22 cellular contexts compared by ENCODE assay signal in the genomic region with DNA sequence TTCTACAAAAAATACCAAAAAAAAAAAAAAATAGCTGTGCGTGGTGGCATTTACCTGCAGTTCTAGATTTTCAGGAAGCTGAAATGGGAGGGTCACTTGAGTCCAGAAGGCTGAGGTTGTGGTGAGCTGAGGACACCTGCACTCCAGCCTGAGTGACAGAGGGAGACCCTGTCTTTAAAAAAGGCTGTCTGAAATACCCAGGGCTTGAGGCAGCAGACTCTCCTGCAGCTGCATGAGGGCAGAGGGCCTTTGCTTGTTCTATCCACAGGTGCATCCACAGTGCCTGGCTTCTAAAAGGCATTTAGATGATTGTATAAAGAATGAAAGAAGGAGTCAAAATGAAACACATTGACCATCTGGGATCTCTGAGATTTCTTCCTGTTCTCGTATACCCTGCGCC.
A peak's percentile ranks its signal among the peaks of the same experiment; 100 is the strongest.
DNase-seq lines count a peak whose midpoint lies in the region; ATAC-seq and TF ChIP-seq lines count a peak whose summit lies in the region.
"Had no signal": no experiment of that assay in that cellular context is flagged by ENCODE, and none has a peak within 500 bp of the region (broad histone marks: within the 10 kb centered on the region; RNA-seq: fewer than 3 reads in every experiment).

No MANE protein-coding gene starts in this region.

- H3K27ac ChIP-seq in CD4-positive, alpha-beta memory T cell (ENCODE audit: low read depth, low read length): no peak overlapping the region
- H3K27ac ChIP-seq: dorsolateral prefrontal cortex, psoas muscle, sigmoid colon had no signal

- peaks cover 12% of the 10 kb centered on the region for H3K36me3 ChIP-seq in CD4-positive, alpha-beta memory T cell (ENCODE audit: insufficient read depth, low read length)

- no peak overlapping the region for H3K4me3 ChIP-seq in CD4-positive, alpha-beta memory T cell (ENCODE audit: low read length in 2 of 2)
- H3K4me3 ChIP-seq: dorsolateral prefrontal cortex, psoas muscle, sigmoid colon had no signal

- POLR2A ChIA-PET in CD4-positive, alpha-beta memory T cell (lab: Charles Lee; ENCODE audit: partially characterized antibody): no interaction called here
- POLR2A ChIA-PET in T-cell (lab: Charles Lee): interaction anchor here (0.6 kb wide), 3 partner anchors 12 to 900 kb away, joined by 3 to 10 read pairs (median 4); no protein-coding TSS in a partner anchor

- H3K27ac Mint-ChIP-seq in CD4-positive, alpha-beta memory T cell: peak overlapping the region in 6 of 7 donors; percentile 36 to 85 (median 46)
- peak overlapping the region in 2 of 3 donors; percentile 51 to 60 for H3K27ac Mint-ChIP-seq in IgD-negative memory B cell
- peak overlapping the region; percentile 44 to 77 for H3K27ac Mint-ChIP-seq in T-cell
- H3K27ac Mint-ChIP-seq in progenitor cell of endocrine pancreas: peak overlapping the region; percentile 53
- H3K27ac Mint-ChIP-seq: activated CD4-positive, alpha-beta memory T cell treated with anti-CD3 and anti-CD28 coated beads, Interleukin-2, amount 10 ng/mL, durations not matched to agents 7 days and 5 days had no signal

- CTCF ChIA-PET in CD4-positive, alpha-beta memory T cell (lab: Charles Lee; ENCODE audit: partially characterized antibody): interaction anchor here (0.7 to 1.0 kb wide), 3 partner anchors 161 to 285 kb away, joined by 3 read pairs; no protein-coding TSS in a partner anchor
- CTCF ChIA-PET in T-cell (lab: Charles Lee): interaction anchor here (0.6 to 0.7 kb wide), 2 partner anchors 62 to 644 kb away, joined by 3 to 5 read pairs; no protein-coding TSS in a partner anchor

- H3K9me3 ChIP-seq in CD4-positive, alpha-beta memory T cell (ENCODE audit: control insufficient read depth in 1 of 2, low read length in 2 of 2): no peaks in the 10 kb centered on the region
- H3K9me3 ChIP-seq: psoas muscle, sigmoid colon had no signal

- no peak overlapping the region for H3K4me3 Mint-ChIP-seq in CD4-positive, alpha-beta memory T cell
- H3K4me3 Mint-ChIP-seq in IgD-negative memory B cell (no peak overlapping the region), T-cell (no peak overlapping the region), progenitor cell of endocrine pancreas (ENCODE audit: low read depth) (no peak overlapping the region)
- H3K4me3 Mint-ChIP-seq: activated CD4-positive, alpha-beta memory T cell treated with anti-CD3 and anti-CD28 coated beads, Interleukin-2, amount 10 ng/mL, durations not matched to agents 7 days and 5 days; CD8-positive, alpha-beta memory T cell; stimulated activated naive B cell treated with anti-CD40 and anti-IgM and Interleukin-4, amounts not matched to agents 10 μg/mL and 1 μg/mL and 100 μg/mL, for 72 hours had no signal

- intact Hi-C loops in CD4-positive, alpha-beta memory T cell (cut with micrococcal nuclease): no loop called here

- no peaks in the 10 kb centered on the region for H3K27me3 Mint-ChIP-seq in CD4-positive, alpha-beta memory T cell
- H3K27me3 Mint-ChIP-seq in IgD-negative memory B cell: peaks cover 2% of the 10 kb centered on the region
- H3K27me3 Mint-ChIP-seq in T-cell: no peaks in the 10 kb centered on the region
- no peaks in the 10 kb centered on the region for H3K27me3 Mint-ChIP-seq in progenitor cell of endocrine pancreas
- H3K27me3 Mint-ChIP-seq: activated CD4-positive, alpha-beta memory T cell treated with anti-CD3 and anti-CD28 coated beads, Interleukin-2, amount 10 ng/mL, durations not matched to agents 7 days and 5 days; stimulated activated naive B cell treated with anti-CD40 and anti-IgM and Interleukin-4, amounts not matched to agents 10 μg/mL and 1 μg/mL and 100 μg/mL, for 72 hours had no signal

- H3K4me1 Mint-ChIP-seq in CD4-positive, alpha-beta memory T cell: peaks cover 45 to 63% (median 58%) of the 10 kb centered on the region in 4 donors
- peaks cover 26 to 39% (median 34%) of the 10 kb centered on the region in 3 donors for H3K4me1 Mint-ChIP-seq in IgD-negative memory B cell
- H3K4me1 Mint-ChIP-seq in T-cell: peaks cover 54 to 60% (median 54%) of the 10 kb centered on the region in 3 donors
- peaks cover 25% of the 10 kb centered on the region for H3K4me1 Mint-ChIP-seq in progenitor cell of endocrine pancreas (ENCODE audit: low read depth)

- ATAC-seq in T-cell (replicated peaks in 1 of 4): no peak
- ATAC-seq: HepG2; left colon; psoas muscle; stimulated activated naive B cell treated with anti-CD40 and anti-IgM and Interleukin-4, amounts not matched to agents 10 μg/mL and 1 μg/mL and 100 μg/mL, for 72 hours had no signal

- no peak for DNase-seq in CD4-positive, alpha-beta memory T cell
- DNase-seq in T-cell (no peak), progenitor cell of endocrine pancreas (ENCODE audit: low spot score, unreplicated experiment) (no peak), NCI-H526 treated with DMSO at 0.1 percent for 48 hours (lab: John Stamatoyannopoulos, UW) (no peak), A172 (ENCODE audit: low spot score) (no peak), GF-D8 (lab: John Stamatoyannopoulos, UW) (no peak)
- DNase-seq: activated CD4-positive, alpha-beta memory T cell treated with anti-CD3 and anti-CD28 coated beads, Interleukin-2, amount 10 ng/mL, durations not matched to agents 7 days and 5 days; activated effector memory CD4-positive, alpha-beta T cell treated with anti-CD3 and anti-CD28 coated beads, Interleukin-2, amount 50 U/mL, for 16 hours; activated T-cell treated with anti-CD3 and anti-CD28 coated beads for 4 hours; CD8-positive, alpha-beta memory T cell; cerebellar nuclear complex; dorsolateral prefrontal cortex; hippocampal formation; left colon; NCI-H2081; NCI-H345; psoas muscle; SHP77 treated with DMSO at 0.1 percent for 48 hours; sigmoid colon; stimulated activated naive B cell treated with anti-CD40 and anti-IgM and Interleukin-4, amounts not matched to agents 10 μg/mL and 1 μg/mL and 100 μg/mL, for 72 hours had no signal

- peaks cover 44% of the 10 kb centered on the region for H3K4me1 ChIP-seq in CD4-positive, alpha-beta memory T cell (ENCODE audit: insufficient read depth, low read length)
- H3K4me1 ChIP-seq: psoas muscle had no signal

- no peak for TF ChIP-seq CTCF in progenitor cell of endocrine pancreas (IDR thresholded peaks at IDR 0.05; ENCODE audit: unreplicated experiment)

- no peaks in the 10 kb centered on the region for H3K9me3 Mint-ChIP-seq in CD4-positive, alpha-beta memory T cell
- no peaks in the 10 kb centered on the region for H3K9me3 Mint-ChIP-seq in IgD-negative memory B cell
- no peaks in the 10 kb centered on the region for H3K9me3 Mint-ChIP-seq in T-cell
- H3K9me3 Mint-ChIP-seq in progenitor cell of endocrine pancreas (ENCODE audit: low read depth): no peaks in the 10 kb centered on the region
- H3K9me3 Mint-ChIP-seq: activated CD4-positive, alpha-beta memory T cell treated with anti-CD3 and anti-CD28 coated beads, Interleukin-2, amount 10 ng/mL, durations not matched to agents 7 days and 5 days; CD8-positive, alpha-beta memory T cell; stimulated activated naive B cell treated with anti-CD40 and anti-IgM and Interleukin-4, amounts not matched to agents 10 μg/mL and 1 μg/mL and 100 μg/mL, for 72 hours had no signal

- H3K36me3 Mint-ChIP-seq in CD4-positive, alpha-beta memory T cell: peaks cover 24 to 37% of the 10 kb centered on the region in 2 donors
- H3K36me3 Mint-ChIP-seq in IgD-negative memory B cell: peaks cover 1% of the 10 kb centered on the region
- H3K36me3 Mint-ChIP-seq in T-cell: peaks cover 32% of the 10 kb centered on the region
- peaks cover 17% of the 10 kb centered on the region for H3K36me3 Mint-ChIP-seq in progenitor cell of endocrine pancreas (ENCODE audit: insufficient read depth)

- H3K27me3 ChIP-seq in CD4-positive, alpha-beta memory T cell (ENCODE audit: insufficient read depth, low read length): no peaks in the 10 kb centered on the region
- H3K27me3 ChIP-seq: dorsolateral prefrontal cortex, sigmoid colon had no signal
